In genomic region chr2:65377556-65378307, GRCh38 we compare ENCODE assay signal across 9 cellular contexts. TPM values are rescaled to one million over a fixed set of nuclear protein-coding genes. Genes with fewer than 3 reads are reported as not detected.
A peak's percentile ranks its signal among the peaks of the same experiment; 100 is the strongest.
DNase-seq lines count a peak whose midpoint lies in the region; ATAC-seq, FAIRE-seq and TF ChIP-seq lines count a peak whose summit lies in the region.
"Had no signal": no experiment of that assay in that cellular context is flagged by ENCODE, and none has a peak within 500 bp of the region (broad histone marks: within the 10 kb centered on the region; RNA-seq: fewer than 3 reads in every experiment).

No MANE protein-coding gene starts in this region.

- H3K9me3 Mint-ChIP-seq in activated CD4-positive, alpha-beta T cell treated with anti-CD3 and anti-CD28 coated beads, Interleukin-2, amount 10 ng/mL, durations not matched to agents 24 days and 14 days: no peaks in the 10 kb centered on the region
- no peaks in the 10 kb centered on the region for H3K9me3 Mint-ChIP-seq in stimulated activated naive CD8-positive, alpha-beta T cell treated with anti-CD3 and anti-CD28 coated beads, Interleukin-15, amount 100 ng/mL, for 72 hours
- H3K9me3 Mint-ChIP-seq in effector memory CD8-positive, alpha-beta T cell: no peaks in the 10 kb centered on the region

- H3K4me3 Mint-ChIP-seq in activated CD4-positive, alpha-beta T cell treated with anti-CD3 and anti-CD28 coated beads, Interleukin-2, amount 10 ng/mL, durations not matched to agents 24 days and 14 days: no peak overlapping the region
- H3K4me3 Mint-ChIP-seq in stimulated activated naive CD8-positive, alpha-beta T cell treated with anti-CD3 and anti-CD28 coated beads, Interleukin-15, amount 100 ng/mL, for 72 hours: peak overlapping the region in 1 of 2 donors; percentile 19
- no peak overlapping the region for H3K4me3 Mint-ChIP-seq in effector memory CD8-positive, alpha-beta T cell

- TF ChIP-seq CTCF in fibroblast of mammary gland (conservative IDR thresholded peaks at IDR 0.05; ENCODE audit: control insufficient read depth, insufficient read depth, low read depth, low read length): no peak

- H3K36me3 Mint-ChIP-seq in activated CD4-positive, alpha-beta T cell treated with anti-CD3 and anti-CD28 coated beads, Interleukin-2, amount 10 ng/mL, durations not matched to agents 24 days and 14 days (ENCODE audit: low read depth): no peaks in the 10 kb centered on the region
- no peaks in the 10 kb centered on the region for H3K36me3 Mint-ChIP-seq in effector memory CD8-positive, alpha-beta T cell (ENCODE audit: insufficient read depth)

- peak; percentile 88 for FAIRE-seq in RCC 7860 (lab: Jason Lieb, UNC)
- FAIRE-seq: colon had no signal

- intact Hi-C loops in activated CD4-positive, alpha-beta T cell treated with anti-CD3 and anti-CD28 coated beads, Interleukin-2, amount 10 ng/mL, durations not matched to agents 24 days and 14 days (cut with micrococcal nuclease): loop anchor here (1.0 kb wide), 1 partner anchor 11 kb away; no protein-coding TSS in a partner anchor

- H3K4me1 Mint-ChIP-seq in activated CD4-positive, alpha-beta T cell treated with anti-CD3 and anti-CD28 coated beads, Interleukin-2, amount 10 ng/mL, durations not matched to agents 24 days and 14 days: peaks cover 36% of the 10 kb centered on the region
- peaks cover 56% of the 10 kb centered on the region for H3K4me1 Mint-ChIP-seq in stimulated activated naive CD8-positive, alpha-beta T cell treated with anti-CD3 and anti-CD28 coated beads, Interleukin-15, amount 100 ng/mL, for 72 hours
- peaks cover 9% of the 10 kb centered on the region in 2 donors for H3K4me1 Mint-ChIP-seq in effector memory CD8-positive, alpha-beta T cell (ENCODE audit: low read depth in 2 of 2)

- DNase-seq in activated CD4-positive, alpha-beta T cell treated with anti-CD3 and anti-CD28 coated beads, Interleukin-2, amount 10 ng/mL, durations not matched to agents 24 days and 14 days: peak; percentile 69
- DNase-seq in activated CD4-positive, alpha-beta T cell treated with anti-CD3 and anti-CD28 coated beads for 4 hours: no peak
- DNase-seq in RCC 7860 (ENCODE audit: low spot score): peak; percentile 86
- peak; percentile 77 for DNase-seq in fibroblast of mammary gland (ENCODE audit: low read depth)
- DNase-seq in stimulated activated naive CD8-positive, alpha-beta T cell treated with anti-CD3 and anti-CD28 coated beads, Interleukin-15, amount 100 ng/mL, for 72 hours: peak in 1 of 2 donors; percentile 27
- DNase-seq in effector memory CD8-positive, alpha-beta T cell: no peak
- DNase-seq in medulla oblongata (ENCODE audit: extremely low spot score): no peak

- H3K27me3 Mint-ChIP-seq in activated CD4-positive, alpha-beta T cell treated with anti-CD3 and anti-CD28 coated beads, Interleukin-2, amount 10 ng/mL, durations not matched to agents 24 days and 14 days: peaks cover 5% of the 10 kb centered on the region
- H3K27me3 Mint-ChIP-seq in stimulated activated naive CD8-positive, alpha-beta T cell treated with anti-CD3 and anti-CD28 coated beads, Interleukin-15, amount 100 ng/mL, for 72 hours: peaks cover 84% of the 10 kb centered on the region
- no peaks in the 10 kb centered on the region for H3K27me3 Mint-ChIP-seq in effector memory CD8-positive, alpha-beta T cell

- no peak overlapping the region for H3K4me3 ChIP-seq in fibroblast of mammary gland (ENCODE audit: control insufficient read depth, low read depth, low read length)

- peak overlapping the region; percentile 21 for H3K27ac Mint-ChIP-seq in activated CD4-positive, alpha-beta T cell treated with anti-CD3 and anti-CD28 coated beads, Interleukin-2, amount 10 ng/mL, durations not matched to agents 24 days and 14 days
- no peak overlapping the region for H3K27ac Mint-ChIP-seq in stimulated activated naive CD8-positive, alpha-beta T cell treated with anti-CD3 and anti-CD28 coated beads, Interleukin-15, amount 100 ng/mL, for 72 hours
- H3K27ac Mint-ChIP-seq in effector memory CD8-positive, alpha-beta T cell: no peak overlapping the region

- ATAC-seq in stimulated activated naive CD8-positive, alpha-beta T cell treated with anti-CD3 and anti-CD28 coated beads, Interleukin-15, amount 100 ng/mL, for 72 hours: peak; percentile 84
- ATAC-seq in effector memory CD8-positive, alpha-beta T cell (replicated peaks): no peak
- ATAC-seq in GM21515 (IDR thresholded peaks at IDR 0.05; ENCODE audit: unreplicated experiment): no peak

RNA-seq across cellular contexts. Expression of gene SPRED2, which starts 54.7 kb away (rescaled TPM):
- total RNA-seq in activated CD4-positive, alpha-beta T cell treated with anti-CD3 and anti-CD28 coated beads, Interleukin-2, amount 10 ng/mL, durations not matched to agents 24 days and 14 days: 7.7 and 9.2 TPM in 2 replicates

Comparison
In these comparisons a context has a peak if more than half of its experiments do, and no peak if none do; other contexts are left out.
1. DNase-seq: peak in activated CD4-positive, alpha-beta T cell treated with anti-CD3 and anti-CD28 coated beads, Interleukin-2, amount 10 ng/mL, durations not matched to agents 24 days and 14 days (single experiment), RCC 7860 (single experiment) and fibroblast of mammary gland (single experiment); none in activated CD4-positive, alpha-beta T cell treated with anti-CD3 and anti-CD28 coated beads for 4 hours (0 of 2), effector memory CD8-positive, alpha-beta T cell (0 of 3) and medulla oblongata (single experiment).